1 cellular context compared by ENCODE assay signal in genomic region chr17:28371245-28372202, GRCh38.
TF ChIP-seq lines count a peak whose summit lies in the region.

Gene SARM1 (plus strand): TSS chr17:28371694. CDS start chr17:28372033, 339 bp downstream.

TF ChIP-seq in K562, 482 proteins besides CTCF, POLR2A, EP300 and RAD21 (continued from another document and continues in another):
- TF ChIP-seq RERE (CRISPR knock-in tag; IDR thresholded peaks at IDR 0.05; ENCODE audit: borderline replicate concordance): no peak
- no peak for TF ChIP-seq NELFE (IDR thresholded peaks at IDR 0.05; ENCODE audit: insufficient read depth, insufficient read length)
- peak; percentile 21 for TF ChIP-seq HNRNPLL (IDR thresholded peaks at IDR 0.05; ENCODE audit: low read depth, low read length, poor library complexity, severe bottlenecking)
- TF ChIP-seq NFATC3 (IDR thresholded peaks at IDR 0.05): no peak
- no peak for TF ChIP-seq ZNF124 (CRISPR knock-in tag; IDR thresholded peaks at IDR 0.05)
- TF ChIP-seq ZBTB8A (IDR thresholded peaks at IDR 0.05; ENCODE audit: partially characterized antibody): no peak
- TF ChIP-seq RAD51 (IDR thresholded peaks at IDR 0.05; ENCODE audit: borderline replicate concordance, low read depth): peak; percentile 92
- peak; percentile 95 for TF ChIP-seq USF1 (CRISPR knock-in tag; IDR thresholded peaks at IDR 0.05)
- no peak for TF ChIP-seq PTTG1 (tag; IDR thresholded peaks at IDR 0.05; ENCODE audit: low read depth)
- TF ChIP-seq KLF13 (tag; IDR thresholded peaks at IDR 0.05; ENCODE audit: borderline replicate concordance, low read depth): no peak
- no peak for TF ChIP-seq ZNF436 (CRISPR knock-in tag; IDR thresholded peaks at IDR 0.05)
- TF ChIP-seq HOMEZ (CRISPR knock-in tag; IDR thresholded peaks at IDR 0.05): no peak
- no peak for TF ChIP-seq PHB (CRISPR knock-in tag; IDR thresholded peaks at IDR 0.05)
- TF ChIP-seq ZNF184 (CRISPR knock-in tag; IDR thresholded peaks at IDR 0.05): no peak
- TF ChIP-seq SOX6 (IDR thresholded peaks at IDR 0.05): no peak
- TF ChIP-seq DIDO1 (tag; IDR thresholded peaks at IDR 0.05; ENCODE audit: low read depth): no peak
- no peak for TF ChIP-seq ARID1B (IDR thresholded peaks at IDR 0.05)
- no peak for TF ChIP-seq ZNF316 (IDR thresholded peaks at IDR 0.05)
- TF ChIP-seq ZNF518B (CRISPR knock-in tag; IDR thresholded peaks at IDR 0.05): no peak
- no peak for TF ChIP-seq RNF2 (IDR thresholded peaks at IDR 0.05)
- no peak for TF ChIP-seq HMG20A (CRISPR knock-in tag; conservative IDR thresholded peaks at IDR 0.05)
- TF ChIP-seq MAZ (CRISPR knock-in tag; conservative IDR thresholded peaks at IDR 0.05 in 1 of 2, IDR thresholded peaks at IDR 0.05 in 1 of 2): peak in 1 of 2 experiments; percentile 52; a peak in 2 of 4 replicates
- TF ChIP-seq CBX8 (IDR thresholded peaks at IDR 0.05; ENCODE audit: borderline replicate concordance, extremely low read depth, low read depth, low read length, poor library complexity, severe bottlenecking): no peak
- TF ChIP-seq HNRNPK (IDR thresholded peaks at IDR 0.05; ENCODE audit: low read depth, low read length, poor library complexity, severe bottlenecking): no peak
- TF ChIP-seq ZNF41 (CRISPR knock-in tag; conservative IDR thresholded peaks at IDR 0.05): no peak
- no peak for TF ChIP-seq FOXA3 (CRISPR knock-in tag; conservative IDR thresholded peaks at IDR 0.05 in 1 of 2, IDR thresholded peaks at IDR 0.05 in 1 of 2)
- TF ChIP-seq KLF1 (tag; IDR thresholded peaks at IDR 0.05): no peak
- no peak for TF ChIP-seq ZNF695 (CRISPR knock-in tag; IDR thresholded peaks at IDR 0.05)
- TF ChIP-seq ZNF12 (CRISPR knock-in tag; IDR thresholded peaks at IDR 0.05): no peak
- no peak for TF ChIP-seq PRPF4 (IDR thresholded peaks at IDR 0.05; ENCODE audit: insufficient read depth, low read depth, low read length, poor library complexity, severe bottlenecking)
- no peak for TF ChIP-seq TRIM28 (IDR thresholded peaks at IDR 0.05)
- TF ChIP-seq AFF4 (CRISPR knock-in tag; IDR thresholded peaks at IDR 0.05): no peak
- no peak for TF ChIP-seq ZNF398 (CRISPR knock-in tag; IDR thresholded peaks at IDR 0.05)
- peak; percentile 73 for TF ChIP-seq CTBP1 (IDR thresholded peaks at IDR 0.05; ENCODE audit: borderline replicate concordance)
- no peak for TF ChIP-seq ZNF134 (CRISPR knock-in tag; conservative IDR thresholded peaks at IDR 0.05)
- TF ChIP-seq BCOR (IDR thresholded peaks at IDR 0.05): no peak
- no peak for TF ChIP-seq U2AF2 (optimal IDR thresholded peaks at IDR 0.05; ENCODE audit: low read depth, low read length)
- no peak for TF ChIP-seq GABPB2 (CRISPR knock-in tag; conservative IDR thresholded peaks at IDR 0.05)
- TF ChIP-seq ZNF324 (CRISPR knock-in tag; IDR thresholded peaks at IDR 0.05): no peak
- peak; percentile 79 for TF ChIP-seq TOE1 (IDR thresholded peaks at IDR 0.05; ENCODE audit: borderline replicate concordance)
- no peak for TF ChIP-seq TOE1 (CRISPR knock-in tag; IDR thresholded peaks at IDR 0.05; ENCODE audit: borderline replicate concordance, low read depth)
- TF ChIP-seq SRSF9 (IDR thresholded peaks at IDR 0.05; ENCODE audit: borderline replicate concordance, low read depth, low read length): no peak
- TF ChIP-seq NFYB (IDR thresholded peaks at IDR 0.05; ENCODE audit: extremely low read depth, insufficient read length): no peak
- no peak for TF ChIP-seq BACH1 (tag; IDR thresholded peaks at IDR 0.05)
- TF ChIP-seq DACH1 (IDR thresholded peaks at IDR 0.05; ENCODE audit: partially characterized antibody): no peak
- TF ChIP-seq ZNF655 (CRISPR knock-in tag; IDR thresholded peaks at IDR 0.05): no peak
- TF ChIP-seq ZNF511 (CRISPR knock-in tag; IDR thresholded peaks at IDR 0.05): no peak
- no peak for TF ChIP-seq HDAC3 (IDR thresholded peaks at IDR 0.05; ENCODE audit: borderline replicate concordance, partially characterized antibody)
